In genomic region chr14:102775855-102776760, GRCh38 we compare ENCODE assay signal across 1 cellular context.
TF ChIP-seq lines count a peak whose summit lies in the region.

No MANE protein-coding gene starts in this region.

TF ChIP-seq in K562, 482 proteins besides CTCF, POLR2A, EP300 and RAD21 (continued from another document):
- TF ChIP-seq SRSF7 (optimal IDR thresholded peaks at IDR 0.05; ENCODE audit: low read depth, low read length), result no peak
- no peak for TF ChIP-seq SIN3B (IDR thresholded peaks at IDR 0.05; ENCODE audit: low read depth)
- TF ChIP-seq MTA3 (IDR thresholded peaks at IDR 0.05; ENCODE audit: borderline replicate concordance), result no peak
- TF ChIP-seq GATAD2A (IDR thresholded peaks at IDR 0.05), result no peak
- no peak for TF ChIP-seq DDX20 (tag; IDR thresholded peaks at IDR 0.05; ENCODE audit: low read depth)
- TF ChIP-seq UBTF (IDR thresholded peaks at IDR 0.05; ENCODE audit: borderline replicate concordance in 1 of 2, low read depth in 2 of 2, low read length in 2 of 2), result no peak
- TF ChIP-seq ZFX (CRISPR knock-in tag; IDR thresholded peaks at IDR 0.05), result peak; percentile 39
- TF ChIP-seq CBFB (CRISPR knock-in tag; IDR thresholded peaks at IDR 0.05), result no peak
- TF ChIP-seq ZNF449 (CRISPR knock-in tag; IDR thresholded peaks at IDR 0.05), result no peak
- no peak for TF ChIP-seq ZNF124 (CRISPR knock-in tag; IDR thresholded peaks at IDR 0.05)
- TF ChIP-seq CAMTA2 (CRISPR knock-in tag; conservative IDR thresholded peaks at IDR 0.05), result no peak
- no peak for TF ChIP-seq ZNF518B (CRISPR knock-in tag; IDR thresholded peaks at IDR 0.05)
- no peak for TF ChIP-seq GABPB2 (CRISPR knock-in tag; conservative IDR thresholded peaks at IDR 0.05)
- TF ChIP-seq E2F1 (CRISPR knock-in tag; IDR thresholded peaks at IDR 0.05), result no peak
- TF ChIP-seq EHMT2 (IDR thresholded peaks at IDR 0.05), result no peak
- TF ChIP-seq NR2C2 (CRISPR knock-in tag; IDR thresholded peaks at IDR 0.05), result no peak
- TF ChIP-seq NR2C2 (tag; IDR thresholded peaks at IDR 0.05), result no peak
- 0 out of 2 replicates have a peak, but pooled peaks have one; percentile 36 for TF ChIP-seq RBFOX2 (IDR thresholded peaks at IDR 0.05; ENCODE audit: low read depth, low read length)
- no peak for TF ChIP-seq ZBTB5 (IDR thresholded peaks at IDR 0.05)
- TF ChIP-seq ATF6 (CRISPR knock-in tag; IDR thresholded peaks at IDR 0.05), result no peak
- TF ChIP-seq PHB (CRISPR knock-in tag; IDR thresholded peaks at IDR 0.05), result no peak
- 0 out of 2 replicates have a peak, but pooled peaks have one; percentile 40 for TF ChIP-seq NR3C1 (CRISPR knock-in tag; IDR thresholded peaks at IDR 0.05)
- no peak for TF ChIP-seq TSHZ1 (CRISPR knock-in tag; IDR thresholded peaks at IDR 0.05)
- TF ChIP-seq FOSL1 (tag; conservative IDR thresholded peaks at IDR 0.05), result 0 out of 2 replicates have a peak, but pooled peaks have one; percentile 19
